ENCODE assay signal across 1 cellular context in the genomic region with DNA sequence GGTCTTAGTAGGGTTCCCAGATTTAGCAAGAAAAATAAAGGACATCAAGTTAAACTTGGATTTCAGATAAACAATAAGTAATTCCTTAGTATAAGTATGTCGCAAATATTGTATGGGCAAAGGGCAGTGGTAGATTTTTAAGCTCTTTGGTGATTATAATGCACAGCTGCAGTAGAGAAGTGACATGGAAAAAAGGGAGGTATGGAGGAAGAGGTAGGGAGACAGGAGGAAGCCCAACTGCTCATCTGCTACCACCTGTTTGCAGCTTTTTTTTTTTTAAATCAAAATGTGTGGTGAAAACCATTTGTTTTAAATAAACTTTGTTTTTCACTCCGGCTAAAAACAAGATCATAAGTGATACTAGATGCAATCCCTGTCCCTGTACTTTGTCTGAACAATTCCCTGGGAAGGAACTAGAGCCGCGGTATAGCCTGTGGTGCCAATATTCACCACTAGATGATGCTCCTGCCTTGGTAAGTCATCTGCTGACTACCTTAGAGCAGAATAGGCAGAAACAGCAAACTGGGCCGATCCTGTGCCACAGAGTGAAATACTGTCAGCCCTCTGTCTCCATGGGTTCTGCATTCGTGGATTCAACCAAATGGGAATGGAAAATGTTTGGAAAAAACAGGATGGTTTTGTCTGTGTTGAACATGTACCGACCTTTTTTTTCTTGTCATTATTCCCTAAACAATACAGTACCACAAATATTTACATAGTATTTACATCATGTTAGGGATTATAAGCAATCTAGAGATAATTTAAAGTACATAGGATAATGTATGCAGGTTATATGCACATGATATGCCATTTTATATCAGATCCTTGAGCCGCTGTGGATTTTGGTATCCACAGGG.
TF ChIP-seq lines count a peak whose summit lies in the region.

No MANE protein-coding gene starts in this region.

TF ChIP-seq in liver, 16 proteins besides CTCF, POLR2A, EP300 and RAD21 (continued from another document):
- TF ChIP-seq, protein P1, sequence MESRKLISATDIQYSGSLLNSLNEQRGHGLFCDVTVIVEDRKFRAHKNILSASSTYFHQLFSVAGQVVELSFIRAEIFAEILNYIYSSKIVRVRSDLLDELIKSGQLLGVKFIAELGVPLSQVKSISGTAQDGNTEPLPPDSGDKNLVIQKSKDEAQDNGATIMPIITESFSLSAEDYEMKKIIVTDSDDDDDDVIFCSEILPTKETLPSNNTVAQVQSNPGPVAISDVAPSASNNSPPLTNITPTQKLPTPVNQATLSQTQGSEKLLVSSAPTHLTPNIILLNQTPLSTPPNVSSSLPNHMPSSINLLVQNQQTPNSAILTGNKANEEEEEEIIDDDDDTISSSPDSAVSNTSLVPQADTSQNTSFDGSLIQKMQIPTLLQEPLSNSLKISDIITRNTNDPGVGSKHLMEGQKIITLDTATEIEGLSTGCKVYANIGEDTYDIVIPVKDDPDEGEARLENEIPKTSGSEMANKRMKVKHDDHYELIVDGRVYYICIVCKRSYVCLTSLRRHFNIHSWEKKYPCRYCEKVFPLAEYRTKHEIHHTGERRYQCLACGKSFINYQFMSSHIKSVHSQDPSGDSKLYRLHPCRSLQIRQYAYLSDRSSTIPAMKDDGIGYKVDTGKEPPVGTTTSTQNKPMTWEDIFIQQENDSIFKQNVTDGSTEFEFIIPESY (IDR thresholded peaks at IDR 0.05) = no peak
